Comparison of ENCODE assay signal across 8 cellular contexts in the genomic region with DNA sequence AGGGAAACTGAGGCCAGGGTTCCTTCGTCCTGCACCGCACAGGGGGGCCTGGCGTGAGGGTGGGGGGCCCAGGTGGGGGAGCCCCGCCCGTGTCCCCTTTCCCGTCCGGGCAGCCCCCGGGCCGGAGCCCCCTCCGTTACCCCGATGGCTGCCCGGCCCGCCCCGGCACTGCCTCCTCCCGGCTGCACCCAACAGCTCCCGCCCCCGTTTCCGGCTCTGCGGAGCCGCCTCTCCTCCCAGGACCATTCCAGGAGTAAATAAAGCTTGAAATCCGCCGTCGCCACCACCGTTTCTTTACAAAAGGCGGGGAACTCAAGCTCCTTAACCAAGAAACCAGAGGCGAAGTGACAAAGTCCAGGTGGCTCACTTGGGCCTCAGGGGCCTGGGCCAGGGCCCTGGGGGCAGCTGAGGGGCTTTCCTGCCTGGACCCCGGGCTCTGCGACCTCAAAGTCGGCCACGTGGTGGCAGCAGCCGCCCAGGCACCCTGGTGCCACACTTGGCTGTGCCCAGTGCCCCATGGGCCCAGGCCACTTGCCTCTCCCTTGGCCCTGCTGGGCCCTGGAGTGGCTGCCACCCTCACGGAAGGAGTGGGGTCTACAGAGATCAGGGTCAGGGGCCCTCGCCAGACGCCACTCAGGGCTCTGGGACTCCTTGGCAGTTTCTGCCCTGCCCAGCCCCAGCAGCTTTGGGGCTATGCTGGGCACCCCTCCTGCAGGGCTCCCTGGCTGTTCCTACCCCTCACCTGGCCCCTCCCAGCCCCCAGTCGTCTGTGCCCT. TPM values are rescaled to one million over a fixed set of nuclear protein-coding genes. Genes with fewer than 3 reads are reported as not detected.
DNase-seq lines count a peak whose midpoint lies in the region; ATAC-seq lines count a peak whose summit lies in the region.

No MANE protein-coding gene starts in this region.

- peak overlapping the region; percentile 80 for H3K4me3 ChIP-seq in CD8-positive, alpha-beta memory T cell (ENCODE audit: low read length)
- H3K4me3 ChIP-seq in NT2/D1 (ENCODE audit: insufficient read length, low read depth) (peak overlapping the region; percentile 33), mononuclear cell (ENCODE audit: low read length) (peak overlapping the region; percentile 51)

- peak overlapping the region; percentile 87 to 98 (median 92) for H3K27ac Mint-ChIP-seq in CD8-positive, alpha-beta memory T cell

- H3K27ac ChIP-seq in CD8-positive, alpha-beta memory T cell (ENCODE audit: low read depth, low read length), result peak overlapping the region; percentile 78

- no peaks in the 10 kb centered on the region for H3K9me3 ChIP-seq in CD8-positive, alpha-beta memory T cell (ENCODE audit: low read length)
- H3K9me3 ChIP-seq in NT2/D1 (ENCODE audit: insufficient read depth, low read length) (no peaks in the 10 kb centered on the region), mononuclear cell (ENCODE audit: low read depth, low read length) (no peaks in the 10 kb centered on the region)

- POLR2A ChIA-PET in CD8-positive, alpha-beta memory T cell (lab: Charles Lee), result interaction anchor here (0.7 to 2.0 kb wide), 13 partner anchors 9 to 352 kb away, joined by 3 to 15 read pairs (median 7); a partner anchor contains a TSS

- H3K9ac ChIP-seq in NT2/D1 (ENCODE audit: insufficient read length, low read depth), result peak overlapping the region; percentile 63

- H3K36me3 ChIP-seq in CD8-positive, alpha-beta memory T cell (ENCODE audit: insufficient read depth, low read length), result no peaks in the 10 kb centered on the region
- peaks cover 19% of the 10 kb centered on the region for H3K36me3 ChIP-seq in NT2/D1 (ENCODE audit: insufficient read depth, insufficient read length, low read length)

- peak overlapping the region; percentile 80 to 95 (median 87) for H3K4me3 Mint-ChIP-seq in CD8-positive, alpha-beta memory T cell

- H3K27me3 Mint-ChIP-seq in CD8-positive, alpha-beta memory T cell, result no peaks in the 10 kb centered on the region

- DNase-seq in CD8-positive, alpha-beta memory T cell, result peak; percentile 85 to 94 (median 92)
- DNase-seq in HPDE6-E6E7 (ENCODE audit: extremely low spot score) (peak; percentile 86), NT2/D1 (ENCODE audit: low read depth, low spot score) (peak; percentile 49), epidermal melanocyte (ENCODE audit: insufficient read length, low spot score) (peak; percentile 97)
- DNase-seq in activated CD8-positive, alpha-beta memory T cell treated with anti-CD3 and anti-CD28 coated beads, Interleukin-2, amount 50 U/mL, for 48 hours, result peak; percentile 90
- peak; percentile 80 for DNase-seq in stimulated activated CD8-positive, alpha-beta memory T cell treated with anti-CD3 and anti-CD28 coated beads, Interleukin-4, amount 100 ng/mL, for 24 hours (ENCODE audit: low read depth)

- H3K9me3 Mint-ChIP-seq in CD8-positive, alpha-beta memory T cell, result no peaks in the 10 kb centered on the region

- CTCF ChIA-PET in CD8-positive, alpha-beta memory T cell (lab: Charles Lee), result interaction anchor here (0.7 to 2.4 kb wide), 46 partner anchors 10 to 594 kb away, joined by 3 to 114 read pairs (median 4); a partner anchor contains a TSS

- H3K36me3 Mint-ChIP-seq in CD8-positive, alpha-beta memory T cell, result peaks cover 0 to 2% (median 1%) of the 10 kb centered on the region in 3 donors

- H3K4me1 ChIP-seq in CD8-positive, alpha-beta memory T cell (ENCODE audit: insufficient read depth, low read length), result peaks cover 35% of the 10 kb centered on the region
- H3K4me1 ChIP-seq in NT2/D1 (ENCODE audit: insufficient read depth, insufficient read length) (peaks cover 14% of the 10 kb centered on the region), mononuclear cell (ENCODE audit: insufficient read depth, low read length) (peaks cover 42% of the 10 kb centered on the region)

- no peaks in the 10 kb centered on the region for H3K27me3 ChIP-seq in CD8-positive, alpha-beta memory T cell (ENCODE audit: insufficient read depth, low read length, poor library complexity, severe bottlenecking)
- H3K27me3 ChIP-seq in NT2/D1 (ENCODE audit: insufficient read depth, insufficient read length) (no peaks in the 10 kb centered on the region), mononuclear cell (ENCODE audit: insufficient read depth, low read length) (no peaks in the 10 kb centered on the region)

- peaks cover 20 to 38% (median 21%) of the 10 kb centered on the region in 3 donors for H3K4me1 Mint-ChIP-seq in CD8-positive, alpha-beta memory T cell

- ATAC-seq in GM19463 (IDR thresholded peaks at IDR 0.05; ENCODE audit: unreplicated experiment), result peak; percentile 67

RNA-seq across cellular contexts. Expression of a gene that starts 0.5 kb away (rescaled TPM):
- 10 to 100 TPM; 65.0 to 72.5 TPM for total RNA-seq in CD8-positive, alpha-beta memory T cell
- 66.4 TPM for polyA plus RNA-seq in CD8-positive, alpha-beta memory T cell
- total RNA-seq in mononuclear cell, result 11.0 TPM

RNA-seq across cellular contexts. Expression of a gene that starts 33.0 kb away (rescaled TPM):
- total RNA-seq in CD8-positive, alpha-beta memory T cell, result 10 to 100 TPM; 35.9 to 38.4 TPM
- 0.94 TPM for polyA plus RNA-seq in CD8-positive, alpha-beta memory T cell
- 47.5 TPM for total RNA-seq in mononuclear cell

Comparison
In these comparisons a context has a peak if more than half of its experiments do, and no peak if none do; other contexts are left out.
1. Peak in every context shown above with its lines: DNase-seq, ATAC-seq, H3K4me3 ChIP-seq and H3K27ac ChIP-seq.